8 cellular contexts compared by ENCODE assay signal in the genomic region with DNA sequence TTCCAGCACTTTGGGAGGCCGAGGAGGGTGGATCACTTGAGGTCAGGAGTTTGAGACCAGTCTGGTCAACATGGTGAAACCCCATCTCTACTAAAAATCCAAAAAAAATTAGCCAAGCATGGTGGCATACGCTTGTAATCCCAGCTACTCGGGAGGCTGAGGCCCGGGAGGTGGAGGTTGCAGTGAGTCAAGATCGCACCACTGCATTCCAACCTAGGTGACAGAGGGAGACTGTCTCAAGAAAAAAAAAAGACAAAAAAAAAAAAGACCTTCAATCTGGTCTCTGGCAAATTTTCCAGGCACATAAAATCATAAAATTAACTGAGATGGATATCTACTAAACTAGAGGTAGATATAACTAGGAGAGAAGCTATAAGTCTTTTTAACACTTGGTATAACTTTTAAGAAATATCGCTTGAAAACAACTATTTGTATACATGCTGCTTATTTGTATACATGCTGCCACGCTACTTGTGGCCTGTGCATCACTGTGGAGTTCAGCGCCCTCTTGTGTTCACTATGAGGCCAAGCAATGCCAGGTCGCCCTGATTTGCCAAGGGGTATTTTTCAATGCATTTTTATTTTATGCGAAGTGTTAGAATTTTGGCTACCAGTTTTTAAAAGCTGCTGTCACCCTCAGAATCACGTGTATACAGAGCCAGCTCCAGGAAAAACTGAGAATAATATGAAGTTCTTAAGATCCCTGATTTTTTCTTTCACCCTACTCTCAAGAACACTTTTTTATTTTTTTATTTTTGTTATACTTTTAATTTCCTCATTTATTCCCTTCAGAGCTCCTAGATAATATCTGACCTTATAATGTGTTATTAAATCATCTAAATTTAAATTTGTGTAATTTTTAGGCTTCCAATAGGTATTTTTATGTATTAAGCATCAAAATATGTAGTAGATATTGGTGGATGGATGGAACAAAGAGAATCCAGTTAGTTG. TPM values are rescaled to one million over a fixed set of nuclear protein-coding genes. Genes with fewer than 3 reads are reported as not detected.
DNase-seq lines count a peak whose midpoint lies in the region; ATAC-seq and TF ChIP-seq lines count a peak whose summit lies in the region.

No MANE protein-coding gene starts in this region.

- no peak for TF ChIP-seq POLR2A in IMR-90 (IDR thresholded peaks at IDR 0.05; ENCODE audit: low read depth, low read length)
- no peak for TF ChIP-seq POLR2A in transverse colon (IDR thresholded peaks at IDR 0.05)

- no peaks in the 10 kb centered on the region for H3K36me3 Mint-ChIP-seq in CD14-positive monocyte

- H3K18ac ChIP-seq in IMR-90 (ENCODE audit: low read depth, low read length) = no peak overlapping the region

- H3K4me3 ChIP-seq in IMR-90 (ENCODE audit: insufficient read depth, low read depth, low read length) (no peak overlapping the region), transverse colon (no peak overlapping the region)

- in situ Hi-C loops in IMR-90 (cut with MboI; ENCODE audit: low sequenced_read_pairs) (no loop called here), transverse colon (cut with MboI; ENCODE audit: low pct_ligation_motif_present in 1 of 4, low pct_unique_long_range_greater_than_20kb in 1 of 4, low sequenced_read_pairs in 3 of 4) (loop anchor here in 1 of 4 donors (10.0 kb wide), 1 partner anchor 284 kb away; no protein-coding TSS in a partner anchor)

- no peak overlapping the region for H2BK20ac ChIP-seq in IMR-90 (ENCODE audit: low read depth, low read length)

- no peaks in the 10 kb centered on the region for H4K20me1 ChIP-seq in IMR-90 (ENCODE audit: insufficient read depth, low read length)

- H2AK9ac ChIP-seq in IMR-90 (replicated peaks; ENCODE audit: low read depth, low read length, poor library complexity) = no peak overlapping the region

- no peak overlapping the region for H3K4me2 ChIP-seq in IMR-90 (ENCODE audit: low read depth, low read length)

- TF ChIP-seq RAD21 in IMR-90 (IDR thresholded peaks at IDR 0.05; ENCODE audit: low read length) = peak; percentile 85

- no peak overlapping the region for H4K8ac ChIP-seq in IMR-90 (ENCODE audit: low read depth in 2 of 2, low read length in 2 of 2)

- no peak overlapping the region for H2BK15ac ChIP-seq in IMR-90 (ENCODE audit: low read depth, low read length)

- no peak overlapping the region for H3K4ac ChIP-seq in IMR-90 (ENCODE audit: low read depth, low read length)

- H2AFZ ChIP-seq in IMR-90 (replicated peaks; ENCODE audit: low read length, poor library complexity) = no peak overlapping the region

- H3K27ac ChIP-seq in IMR-90 (ENCODE audit: insufficient read depth, low read length) (no peak overlapping the region), foreskin keratinocyte (no peak overlapping the region), transverse colon (no peak overlapping the region)

- H3K9me3 Mint-ChIP-seq in CD14-positive monocyte = no peaks in the 10 kb centered on the region

- BruUV-seq in IMR-90 (replicated peaks; lab: Mats Ljungman, UMichigan) = no TSS peak

- H4K91ac ChIP-seq in IMR-90 (ENCODE audit: insufficient read depth, low read depth, low read length) = no peak overlapping the region

- peaks cover 0 to 6% (median 1%) of the 10 kb centered on the region in 3 donors for H3K27me3 Mint-ChIP-seq in CD14-positive monocyte (ENCODE audit: low read depth in 3 of 3)

- H3K27me3 ChIP-seq in IMR-90 (ENCODE audit: control insufficient read depth, insufficient read depth, low read length) (no peaks in the 10 kb centered on the region), foreskin keratinocyte (no peaks in the 10 kb centered on the region), transverse colon (no peaks in the 10 kb centered on the region)

- WGBS in IMR-90 (ENCODE audit: extremely low coverage in 2 of 2, insufficient read length in 1 of 2), 2 experiments = 8% methylated on average over 2 of the region's 11 CpGs; no CpG with 5 or more reads in 1 of the 2 experiments
- WGBS in transverse colon (ENCODE audit: low coverage in 1 of 2), 2 donors = 29 to 33% methylated on average over 10 to 11 of the region's 11 CpGs

- TF ChIP-seq CTCF in CD14-positive monocyte (IDR thresholded peaks at IDR 0.05) = peak; percentile 95
- TF ChIP-seq CTCF in IMR-90 (conservative IDR thresholded peaks at IDR 0.05; ENCODE audit: low read depth, low read length) = peak; percentile 96
- TF ChIP-seq CTCF in foreskin keratinocyte (conservative IDR thresholded peaks at IDR 0.05) = peak; percentile 95
- TF ChIP-seq CTCF in transverse colon (IDR thresholded peaks at IDR 0.05) = peak; percentile 61 to 87 (median 79)

- H3K79me1 ChIP-seq in IMR-90 (ENCODE audit: low read depth in 1 of 2, low read length in 2 of 2) = no peaks in the 10 kb centered on the region

- H3K4me3 Mint-ChIP-seq in CD14-positive monocyte = no peak overlapping the region

- no peak overlapping the region for H3K14ac ChIP-seq in IMR-90 (replicated peaks; ENCODE audit: low read depth, low read length)

- no peak overlapping the region for H3K23ac ChIP-seq in IMR-90 (ENCODE audit: low read depth, low read length)

- H3K9ac ChIP-seq in IMR-90 (ENCODE audit: low read depth, low read length) = no peak overlapping the region

- H2BK120ac ChIP-seq in IMR-90 (ENCODE audit: low read depth, low read length) = no peak overlapping the region

- CTCF ChIA-PET in IMR-90 (lab: Yijun Ruan, JAX) = interaction anchor here (0.6 to 3.0 kb wide), 19 partner anchors 9 to 1523 kb away, joined by 3 to 24 read pairs (median 3); no protein-coding TSS in a partner anchor

- ATAC-seq in GM19455 (IDR thresholded peaks at IDR 0.05; ENCODE audit: unreplicated experiment) (peak; percentile 73), IMR-90 (ENCODE audit: low read depth) (peak; percentile 82), foreskin keratinocyte (peak; percentile 78)

- H2AK5ac ChIP-seq in IMR-90 (ENCODE audit: low read depth, low read length) = no peak overlapping the region

- H3K4me1 Mint-ChIP-seq in CD14-positive monocyte = peaks cover 6% of the 10 kb centered on the region

- POLR2A ChIA-PET in IMR-90 (lab: Charles Lee; ENCODE audit: unreplicated experiment) = no interaction called here

- H4K5ac ChIP-seq in IMR-90 (ENCODE audit: low read depth, low read length) = no peak overlapping the region

- no peak for TF ChIP-seq EP300 in transverse colon (IDR thresholded peaks at IDR 0.05; ENCODE audit: low read depth)

- no peak overlapping the region for H3K27ac Mint-ChIP-seq in CD14-positive monocyte

- no peaks in the 10 kb centered on the region for H3K36me3 ChIP-seq in IMR-90 (ENCODE audit: control insufficient read depth, insufficient read depth, low read length)
- H3K36me3 ChIP-seq in transverse colon = no peaks in the 10 kb centered on the region

- H3K4me1 ChIP-seq in IMR-90 (ENCODE audit: control insufficient read depth, insufficient read depth, low read length) (no peaks in the 10 kb centered on the region), foreskin keratinocyte (no peaks in the 10 kb centered on the region), transverse colon (peaks cover 0 to 6% (median 0%) of the 10 kb centered on the region in 4 donors)

- dilution Hi-C loops in IMR-90 (cut with HindIII; ENCODE audit: low sequenced_read_pairs, unreplicated experiment) = loop anchor here (25.0 kb wide), 1 partner anchor 286 kb away; no protein-coding TSS in a partner anchor

- no peaks in the 10 kb centered on the region for H3K9me3 ChIP-seq in IMR-90 (ENCODE audit: control insufficient read depth, insufficient read depth, low read length)
- H3K9me3 ChIP-seq in transverse colon = no peaks in the 10 kb centered on the region

- intact Hi-C loops in CD14-positive monocyte (cut with micrococcal nuclease) (loop anchor here in 1 of 2 donors (10.0 kb wide), 1 partner anchor 694 kb away; no protein-coding TSS in a partner anchor), IMR-90 (cut with micrococcal nuclease) (loop anchor here (1.0 to 10.0 kb wide), 4 partner anchors 286 to 1234 kb away; no protein-coding TSS in a partner anchor), transverse colon (cut with DNase I; ENCODE audit: low total_unique reads) (no loop called here)

- no peak overlapping the region for H2BK5ac ChIP-seq in IMR-90 (ENCODE audit: low read depth, low read length, poor library complexity, severe bottlenecking)

- peak; percentile 56 for DNase-seq in CD14-positive monocyte (ENCODE audit: low spot score)
- peak; percentile 75 for DNase-seq in IMR-90
- DNase-seq in RKO (ENCODE audit: low spot score) = peak; percentile 86
- peak; percentile 29 to 30 for DNase-seq in activated T-helper 1 cell treated with anti-CD3 and anti-CD28 coated beads, Interleukin-2, amount 50 U/mL, for 16 hours (ENCODE audit: low read depth in 1 of 2, low spot score in 1 of 2)
- DNase-seq in foreskin keratinocyte = peak in 1 of 2 donors; percentile 49
- DNase-seq in nucleus accumbens (lab: John Stamatoyannopoulos, UW) = peak in 30 of 56 donors; percentile 1 to 65 (median 14)
- peak; percentile 57 for DNase-seq in transverse colon

- no peaks in the 10 kb centered on the region for H3K9me1 ChIP-seq in IMR-90 (ENCODE audit: insufficient read depth, low read length)

- no peak overlapping the region for H3K56ac ChIP-seq in IMR-90 (ENCODE audit: extremely low read depth, insufficient read depth, low read length)

TF ChIP-seq in IMR-90, 13 proteins besides CTCF, POLR2A, EP300 and RAD21:
- TF ChIP-seq BHLHE40 (IDR thresholded peaks at IDR 0.05; ENCODE audit: low read depth, low read length) = peak; percentile 28; the same call in 1 of the 2 replicates
- peak; percentile 76 for TF ChIP-seq SMC3 (IDR thresholded peaks at IDR 0.05; ENCODE audit: low read depth, low read length)
- no peak; the same call in 1 of the 2 replicates for TF ChIP-seq CHD1 (IDR thresholded peaks at IDR 0.05; ENCODE audit: low read depth, low read length)
TF ChIP-seq in IMR-90: peak in this region for 2.

RNA-seq across cellular contexts. Expression of a gene that starts 26.7 kb away (rescaled TPM):
- 10 to 100 TPM; 80.8 to 99.3 TPM for polyA plus RNA-seq in CD14-positive monocyte
- total RNA-seq in IMR-90 (2012; rRNA removed) = 22.9 and 65.3 TPM in 2 replicates
- polyA plus RNA-seq in IMR-90 (2012; rRNA removed) = 47.2 and 59.0 TPM in 2 replicates
- 2.5 and 4.4 TPM in 2 replicates for polyA plus RNA-seq in IMR-90 (2012; cell fraction: cytosol; rRNA removed)
- 2.1 and 12.7 TPM in 2 replicates for polyA plus RNA-seq in IMR-90 (2012; cell fraction: nucleus; rRNA removed; ENCODE audit: low replicate concordance)
- 197 and 213 TPM in 2 replicates for total RNA-seq in foreskin keratinocyte
- polyA plus RNA-seq in foreskin keratinocyte = 183 and 230 TPM in 2 replicates
- total RNA-seq in transverse colon = 100 to 1,000 TPM in 2 of 4 donors, 10 to 100 TPM in 2; 29.9 to 129 (median 66.8) TPM
